9 cellular contexts compared by ENCODE assay signal in genomic region chr6:80165143-80165542, GRCh38. TPM values are rescaled to one million over a fixed set of nuclear protein-coding genes. Genes with fewer than 3 reads are reported as not detected.
DNase-seq lines count a peak whose midpoint lies in the region; ATAC-seq and TF ChIP-seq lines count a peak whose summit lies in the region.
"Had no signal": no experiment of that assay in that cellular context is flagged by ENCODE, and none has a peak within 500 bp of the region (broad histone marks: within the 10 kb centered on the region; RNA-seq: fewer than 3 reads in every experiment).

No MANE protein-coding gene starts in this region.

- H2BK15ac ChIP-seq in mesendoderm (replicated peaks; ENCODE audit: low read depth): peak overlapping the region; percentile 6

- no peak overlapping the region for H3K23ac ChIP-seq in mesendoderm (ENCODE audit: low read length)

- peaks cover 16% of the 10 kb centered on the region for H3F3A ChIP-seq in PC-9 (ENCODE audit: insufficient read depth, low read depth)

- H3K4me2 ChIP-seq in PC-9 (no peak overlapping the region), mesendoderm (ENCODE audit: low read length) (no peak overlapping the region)

- CTCF ChIA-PET in PC-9 (lab: Charles Lee): no interaction called here

- no peak overlapping the region for H2BK5ac ChIP-seq in mesendoderm (ENCODE audit: low read length)

- no peak for DNase-seq in PC-9
- DNase-seq in mesendoderm: no peak
- no peak for DNase-seq in D341Med (ENCODE audit: low spot score)
- DNase-seq in GM03348 (ENCODE audit: low spot score): no peak
- no peak for DNase-seq in HK-2 (ENCODE audit: unreplicated experiment)
- DNase-seq in amygdala (lab: John Stamatoyannopoulos, UW): no peak

- no peak overlapping the region for H2BK120ac ChIP-seq in mesendoderm (ENCODE audit: low read depth, low read length)

- POLR2A ChIA-PET in PC-9 (lab: Charles Lee; ENCODE audit: unreplicated experiment): interaction anchor here (0.7 kb wide), 1 partner anchor 273 kb away, joined by 5 read pairs; no protein-coding TSS in a partner anchor

- no peak overlapping the region for H3K9ac ChIP-seq in mesendoderm (ENCODE audit: low read length)

- H3K18ac ChIP-seq in mesendoderm (ENCODE audit: low read length): no peak overlapping the region

- BruUV-seq in PC-9 (replicated peaks; lab: Mats Ljungman, UMichigan): no TSS peak

- H3K36me3 ChIP-seq in PC-9 (ENCODE audit: low read depth) (no peaks in the 10 kb centered on the region), mesendoderm (ENCODE audit: control insufficient read depth, insufficient read depth, low read length) (no peaks in the 10 kb centered on the region)

- no peak overlapping the region for H3K56ac ChIP-seq in mesendoderm (ENCODE audit: low read length)

- H4K20me1 ChIP-seq in PC-9 (ENCODE audit: insufficient read depth): no peaks in the 10 kb centered on the region

- intact Hi-C loops in PC-9 (cut with micrococcal nuclease; ENCODE audit: unreplicated experiment): no loop called here

- no peaks in the 10 kb centered on the region for H3K79me1 ChIP-seq in mesendoderm (ENCODE audit: low read length)

- H3K27me3 ChIP-seq in PC-9 (ENCODE audit: insufficient read depth, low read depth): no peaks in the 10 kb centered on the region
- no peaks in the 10 kb centered on the region for H3K27me3 ChIP-seq in mesendoderm (ENCODE audit: insufficient read depth, low read length, poor library complexity)

- no peak overlapping the region for H4K8ac ChIP-seq in mesendoderm (ENCODE audit: low read depth, low read length)

- H3K9me3 ChIP-seq in PC-9 (ENCODE audit: insufficient read depth, low read depth): peaks cover 3% of the 10 kb centered on the region; the same call in 1 of the 2 replicates

- no peak for TF ChIP-seq CTCF in PC-9 (conservative IDR thresholded peaks at IDR 0.05)

- H3K79me2 ChIP-seq in PC-9 (ENCODE audit: low read depth) (peaks cover 8% of the 10 kb centered on the region; the same call in 1 of the 2 replicates), mesendoderm (ENCODE audit: control insufficient read depth, insufficient read depth, low read length) (no peaks in the 10 kb centered on the region)

- H3K9me2 ChIP-seq in PC-9 (ENCODE audit: insufficient read depth): no peaks in the 10 kb centered on the region

- H2AK5ac ChIP-seq in mesendoderm (ENCODE audit: low read length): no peak overlapping the region

- H4K5ac ChIP-seq in mesendoderm (ENCODE audit: low read length): no peak overlapping the region

- H3K27ac ChIP-seq in PC-9 (peak overlapping the region; percentile 97), mesendoderm (ENCODE audit: low read depth, low read length) (no peak overlapping the region)

- H3K4me1 ChIP-seq in PC-9 (replicated peaks; ENCODE audit: insufficient read depth) (peaks cover 22% of the 10 kb centered on the region), mesendoderm (ENCODE audit: control insufficient read depth, low read depth, low read length) (peaks cover 6% of the 10 kb centered on the region)

- ATAC-seq in GM18907 (IDR thresholded peaks at IDR 0.05; ENCODE audit: unreplicated experiment) (peak; percentile 97), HG02798 (IDR thresholded peaks at IDR 0.05; ENCODE audit: poor library complexity, unreplicated experiment) (peak; percentile 91)
- ATAC-seq: Panc1 had no signal

- H3K4me3 ChIP-seq in PC-9: no peak overlapping the region
- no peak overlapping the region for H3K4me3 ChIP-seq in mesendoderm (ENCODE audit: low read length)

- H2AFZ ChIP-seq in PC-9: no peak overlapping the region

- no CpG with 5 or more reads among the region's 3 CpGs for WGBS in mesendoderm (ENCODE audit: extremely low coverage, insufficient coverage, low lambda C conversion rate)

- H3K4ac ChIP-seq in mesendoderm (ENCODE audit: low read depth, low read length): no peak overlapping the region

RNA-seq across cellular contexts. Expression of gene BCKDHB, which starts 58.7 kb away (rescaled TPM):
- 29.7 and 41.5 TPM in 2 replicates for total RNA-seq in PC-9 (2021)
- 8.0 TPM for polyA plus RNA-seq in mesendoderm (2013, experiment 1 of 2)
- 8.4 TPM for polyA plus RNA-seq in mesendoderm (2013, experiment 2 of 2)
